19 cellular contexts compared by ENCODE assay signal in the genomic region with DNA sequence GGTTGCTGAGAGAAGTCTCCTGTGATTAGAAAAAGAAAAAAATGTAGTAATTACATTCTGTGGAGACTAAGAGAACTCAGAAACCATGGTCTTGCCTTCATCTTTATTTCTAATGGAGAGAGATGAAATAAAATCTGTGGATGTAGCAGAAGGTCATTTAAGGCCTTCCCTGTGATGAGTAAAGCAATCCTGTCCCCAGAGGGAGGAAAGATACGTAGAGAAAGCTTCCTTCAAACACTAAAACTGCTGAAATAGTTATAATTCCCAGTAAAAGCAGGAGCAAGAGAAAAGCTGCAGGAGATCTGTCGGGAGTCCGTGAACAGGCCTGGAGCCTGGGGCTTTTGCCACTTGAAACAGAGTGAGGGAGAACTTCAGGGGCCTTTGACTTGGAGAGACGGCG.
"Had no signal": no experiment of that assay in that cellular context is flagged by ENCODE, and none has a peak within 500 bp of the region (broad histone marks: within the 10 kb centered on the region; RNA-seq: fewer than 3 reads in every experiment).

No MANE protein-coding gene starts in this region.

- H3K4me3 ChIP-seq: ascending aorta, lung, pancreas, skin epidermis, stomach, testis, upper lobe of left lung had no signal

- H3K27ac ChIP-seq: pancreas, stomach, testis, upper lobe of left lung had no signal

- H3K9me3 Mint-ChIP-seq: activated CD4-positive, alpha-beta memory T cell treated with anti-CD3 and anti-CD28 coated beads for 36 hours; natural killer cell; stimulated activated memory B cell treated with anti-CD40 and anti-IgM and Interleukin-4, amounts not matched to agents 10 μg/mL and 1 μg/mL and 100 μg/mL, for 72 hours had no signal

- H3K9me3 ChIP-seq: ascending aorta, pancreas, stomach, testis, upper lobe of left lung had no signal

- ATAC-seq: natural killer cell; pancreas; right cardiac atrium; SK-N-SH treated with all-trans-retinoic acid at 6 μM for 48 hours; stimulated activated memory B cell treated with anti-CD40 and anti-IgM and Interleukin-4, amounts not matched to agents 10 μg/mL and 1 μg/mL and 100 μg/mL, for 72 hours had no signal

- H3K27me3 Mint-ChIP-seq: activated CD4-positive, alpha-beta memory T cell treated with anti-CD3 and anti-CD28 coated beads for 36 hours; activated naive CD4-positive, alpha-beta T cell treated with anti-CD3 and anti-CD28 coated beads, Interleukin-2, amount 50 U/mL, for 24 hours; stimulated activated memory B cell treated with anti-CD40 and anti-IgM and Interleukin-4, amounts not matched to agents 10 μg/mL and 1 μg/mL and 100 μg/mL, for 72 hours had no signal

- H3K27me3 ChIP-seq: ascending aorta, pancreas, stomach, testis, upper lobe of left lung had no signal

- H3K27ac Mint-ChIP-seq: activated CD4-positive, alpha-beta memory T cell treated with anti-CD3 and anti-CD28 coated beads for 36 hours; activated naive CD4-positive, alpha-beta T cell treated with anti-CD3 and anti-CD28 coated beads, Interleukin-2, amount 50 U/mL, for 24 hours; mesothelial cell of epicardium; stimulated activated memory B cell treated with anti-CD40 and anti-IgM and Interleukin-4, amounts not matched to agents 10 μg/mL and 1 μg/mL and 100 μg/mL, for 72 hours had no signal

- DNase-seq: activated CD4-positive, alpha-beta memory T cell treated with anti-CD3 and anti-CD28 coated beads for 36 hours; activated CD4-positive, alpha-beta T cell treated with anti-CD3 and anti-CD28 coated beads for 48 hours; activated gamma-delta T cell treated with Interleukin-2 at 50 U/mL for 16 hours; central memory CD4-positive, alpha-beta T cell; effector memory CD4-positive, alpha-beta T cell; natural killer cell; pancreas; right cardiac atrium; stimulated activated CD4-positive, alpha-beta T cell treated with anti-CD3 and anti-CD28 coated beads, Interleukin-2, amount 100 ng/mL, for 24 hours; stomach; testis; upper lobe of left lung had no signal

- H3K36me3 ChIP-seq: ascending aorta, pancreas had no signal

- H3K4me1 ChIP-seq: pancreas, testis had no signal

- H3K4me3 Mint-ChIP-seq: activated CD4-positive, alpha-beta memory T cell treated with anti-CD3 and anti-CD28 coated beads for 36 hours; activated naive CD4-positive, alpha-beta T cell treated with anti-CD3 and anti-CD28 coated beads, Interleukin-2, amount 50 U/mL, for 24 hours; mesothelial cell of epicardium; natural killer cell; stimulated activated memory B cell treated with anti-CD40 and anti-IgM and Interleukin-4, amounts not matched to agents 10 μg/mL and 1 μg/mL and 100 μg/mL, for 72 hours had no signal
